In genomic region chr18:22318745-22319407, GRCh38 we compare ENCODE assay signal across 23 cellular contexts.
A peak's percentile ranks its signal among the peaks of the same experiment; 100 is the strongest.
DNase-seq lines count a peak whose midpoint lies in the region; ATAC-seq and TF ChIP-seq lines count a peak whose summit lies in the region.
"Had no signal": no experiment of that assay in that cellular context is flagged by ENCODE, and none has a peak within 500 bp of the region (broad histone marks: within the 10 kb centered on the region; RNA-seq: fewer than 3 reads in every experiment).

No MANE protein-coding gene starts in this region.

- H3K4me3 ChIP-seq in cardiac fibroblast (replicated peaks in 1 of 2; ENCODE audit: low read depth in 2 of 2, low read length in 2 of 2), result no peak overlapping the region
- no peak overlapping the region for H3K4me3 ChIP-seq in WERI-Rb-1 (ENCODE audit: low read depth, low read length)
- H3K4me3 ChIP-seq in CD8-positive, alpha-beta T cell (ENCODE audit: low read depth, low read length), result no peak overlapping the region
- H3K4me3 ChIP-seq: colonic mucosa, HAP-1, uterus had no signal

- H3K4me1 ChIP-seq in CD8-positive, alpha-beta T cell (ENCODE audit: insufficient read depth, low read length), result no peaks in the 10 kb centered on the region
- H3K4me1 ChIP-seq: foreskin keratinocyte, HAP-1 had no signal

- H3K27me3 Mint-ChIP-seq in CD8-positive, alpha-beta T cell (ENCODE audit: low read depth), result no peaks in the 10 kb centered on the region
- H3K27me3 Mint-ChIP-seq: activated CD4-positive, alpha-beta T cell treated with anti-CD3 and anti-CD28 coated beads, Interleukin-2, amount 10 ng/mL, durations not matched to agents 7 days and 5 days had no signal

- H3K4me3 Mint-ChIP-seq in CD8-positive, alpha-beta T cell, result no peak overlapping the region
- H3K4me3 Mint-ChIP-seq: activated CD4-positive, alpha-beta T cell treated with anti-CD3 and anti-CD28 coated beads, Interleukin-2, amount 10 ng/mL, durations not matched to agents 7 days and 5 days; CD8-positive, alpha-beta memory T cell had no signal

- intact Hi-C loops in CD8-positive, alpha-beta T cell (cut with DNase I, micrococcal nuclease), result no loop called here

- TF ChIP-seq CTCF in cardiac fibroblast (IDR thresholded peaks at IDR 0.05; ENCODE audit: low read depth, low read length), result no peak
- no peak for TF ChIP-seq CTCF in WERI-Rb-1 (IDR thresholded peaks at IDR 0.05; ENCODE audit: low read depth, low read length)
- TF ChIP-seq CTCF in CD8-positive, alpha-beta T cell (IDR thresholded peaks at IDR 0.05), result no peak

- H3K9me3 Mint-ChIP-seq in CD8-positive, alpha-beta T cell, result no peaks in the 10 kb centered on the region
- H3K9me3 Mint-ChIP-seq: activated CD4-positive, alpha-beta T cell treated with anti-CD3 and anti-CD28 coated beads, Interleukin-2, amount 10 ng/mL, durations not matched to agents 7 days and 5 days; CD8-positive, alpha-beta memory T cell had no signal

- H3K36me3 ChIP-seq in WERI-Rb-1, result no peaks in the 10 kb centered on the region
- H3K36me3 ChIP-seq in CD8-positive, alpha-beta T cell (ENCODE audit: insufficient read depth, low read length), result no peaks in the 10 kb centered on the region
- H3K36me3 ChIP-seq: colonic mucosa, HAP-1, uterus had no signal

- H3K4me1 Mint-ChIP-seq in CD8-positive, alpha-beta T cell (ENCODE audit: low read depth), result no peaks in the 10 kb centered on the region
- H3K4me1 Mint-ChIP-seq: activated CD4-positive, alpha-beta T cell treated with anti-CD3 and anti-CD28 coated beads, Interleukin-2, amount 10 ng/mL, durations not matched to agents 7 days and 5 days had no signal

- no peaks in the 10 kb centered on the region for H3K9me3 ChIP-seq in WERI-Rb-1 (ENCODE audit: severe bottlenecking)
- H3K9me3 ChIP-seq in CD8-positive, alpha-beta T cell (ENCODE audit: low read length), result no peaks in the 10 kb centered on the region
- H3K9me3 ChIP-seq: colonic mucosa, HAP-1, SK-N-SH, uterus had no signal

- H3K27ac Mint-ChIP-seq in CD8-positive, alpha-beta T cell, result no peak overlapping the region
- H3K27ac Mint-ChIP-seq: activated CD4-positive, alpha-beta T cell treated with anti-CD3 and anti-CD28 coated beads, Interleukin-2, amount 10 ng/mL, durations not matched to agents 7 days and 5 days; CD8-positive, alpha-beta memory T cell had no signal

- ATAC-seq in CD8-positive, alpha-beta T cell, result no peak
- ATAC-seq: foreskin keratinocyte had no signal

- POLR2A ChIA-PET in CD8-positive, alpha-beta T cell (lab: Charles Lee), result interaction anchor here (1.1 to 1.8 kb wide), 2 partner anchors 13 to 26 kb away, joined by 3 to 6 read pairs; no protein-coding TSS in a partner anchor

- H3K36me3 Mint-ChIP-seq in CD8-positive, alpha-beta T cell, result no peaks in the 10 kb centered on the region
- H3K36me3 Mint-ChIP-seq: CD8-positive, alpha-beta memory T cell had no signal

- DNase-seq in EH (ENCODE audit: low read depth) (peak; percentile 20), NOMO-1 treated with DMSO at 0.1 percent for 48 hours (lab: John Stamatoyannopoulos, UW; ENCODE audit: unreplicated experiment) (peak; percentile 37), cardiac fibroblast (ENCODE audit: low read depth in 2 of 2) (peak; percentile 20 to 79), medulla oblongata (ENCODE audit: extremely low spot score) (peak; percentile 57), middle frontal gyrus (ENCODE audit: extremely low spot score, low spot score) (no peak), WERI-Rb-1 (no peak), T-helper 9 cell (no peak)
- DNase-seq in CD8-positive, alpha-beta T cell, result no peak
- DNase-seq: activated CD4-positive, alpha-beta T cell treated with anti-CD3 and anti-CD28 coated beads, Interleukin-2, amount 10 ng/mL, durations not matched to agents 7 days and 5 days; activated gamma-delta T cell treated with Interleukin-2 at 50 U/mL for 16 hours; CD8-positive, alpha-beta memory T cell; colonic mucosa; DMS79 treated with DMSO at 0.1 percent for 48 hours; foreskin keratinocyte; KG1; NCI-H1092 treated with DMSO at 0.1 percent for 48 hours; NCI-H2107; NCI-H524; occipital lobe; SK-N-SH; stimulated activated CD4-positive, alpha-beta T cell treated with anti-CD3 and anti-CD28 coated beads, Interleukin-2, amount 100 ng/mL, for 48 hours had no signal

- H3K27me3 ChIP-seq in WERI-Rb-1 (ENCODE audit: insufficient read depth, low read depth, severe bottlenecking), result peaks cover 89% of the 10 kb centered on the region
- no peaks in the 10 kb centered on the region for H3K27me3 ChIP-seq in CD8-positive, alpha-beta T cell (ENCODE audit: insufficient read depth, low read length)
- H3K27me3 ChIP-seq: colonic mucosa, uterus had no signal

- CTCF ChIA-PET in CD8-positive, alpha-beta T cell (lab: Charles Lee), result interaction anchor here (2.2 kb wide), 1 partner anchor 45 kb away, joined by 6 read pairs; no protein-coding TSS in a partner anchor

- H3K27ac ChIP-seq in WERI-Rb-1, result no peak overlapping the region
- no peak overlapping the region for H3K27ac ChIP-seq in CD8-positive, alpha-beta T cell (ENCODE audit: low read depth, low read length)
- H3K27ac ChIP-seq: colonic mucosa, foreskin keratinocyte, uterus had no signal

Comparison
In these comparisons a context has a peak if more than half of its experiments do, and no peak if none do; other contexts are left out.
1. DNase-seq: peak in EH (single experiment), NOMO-1 treated with DMSO at 0.1 percent for 48 hours (single experiment), cardiac fibroblast (2 of 2) and medulla oblongata (single experiment); none in middle frontal gyrus (single experiment), WERI-Rb-1 (single experiment), CD8-positive, alpha-beta T cell (0 of 7) and T-helper 9 cell (single experiment).